ENCODE assay signal across 19 cellular contexts in genomic region chr7:99004216-99004615, GRCh38.
DNase-seq lines count a peak whose midpoint lies in the region; ATAC-seq, FAIRE-seq and TF ChIP-seq lines count a peak whose summit lies in the region.
"Had no signal": no experiment of that assay in that cellular context is flagged by ENCODE, and none has a peak within 500 bp of the region (broad histone marks: within the 10 kb centered on the region; RNA-seq: fewer than 3 reads in every experiment).

No MANE protein-coding gene starts in this region.

- no peak overlapping the region for H3K14ac ChIP-seq in mesenchymal stem cell (ENCODE audit: low read length in 2 of 2)

- H3K4me3 ChIP-seq in bronchial epithelial cell (ENCODE audit: low read depth, low read length) = no peak overlapping the region
- no peak overlapping the region for H3K4me3 ChIP-seq in mesenchymal stem cell (ENCODE audit: insufficient read depth in 1 of 2, low read depth in 1 of 2, low read length in 2 of 2)
- H3K4me3 ChIP-seq in thoracic aorta = no peak overlapping the region
- H3K4me3 ChIP-seq: GM12878, hepatocyte, MG63, SJSA1, vagina had no signal

- no peak overlapping the region for H4K8ac ChIP-seq in mesenchymal stem cell (ENCODE audit: low read length)

- H3K36me3 ChIP-seq in bronchial epithelial cell (ENCODE audit: control insufficient read depth, insufficient read depth, low read length) (peaks cover 34% of the 10 kb centered on the region), mesenchymal stem cell (ENCODE audit: control insufficient read depth in 1 of 2, insufficient read depth in 2 of 2, low read depth in 1 of 2, low read length in 2 of 2) (peaks cover 54 to 85% of the 10 kb centered on the region in 2 experiments), thoracic aorta (peaks cover 56% of the 10 kb centered on the region)

- ATAC-seq in thoracic aorta (ENCODE audit: insufficient number of reproducible peaks, low FRiP score, low read depth) = no peak
- ATAC-seq: GM12878 had no signal

- H2BK15ac ChIP-seq in mesenchymal stem cell (ENCODE audit: low read depth, poor library complexity, severe bottlenecking) = no peak overlapping the region

- H2BK120ac ChIP-seq in mesenchymal stem cell (ENCODE audit: low read depth, low read length) = no peak overlapping the region

- peaks cover 29% of the 10 kb centered on the region for H3K79me1 ChIP-seq in mesenchymal stem cell (replicated peaks; ENCODE audit: low read length, poor library complexity, severe bottlenecking)

- H4K91ac ChIP-seq in mesenchymal stem cell (ENCODE audit: low read length) = no peak overlapping the region

- no peak for TF ChIP-seq CTCF in bronchial epithelial cell (IDR thresholded peaks at IDR 0.05; ENCODE audit: insufficient read depth, low read length, severe bottlenecking)
- no peak for TF ChIP-seq CTCF in thoracic aorta (IDR thresholded peaks at IDR 0.05)
- TF ChIP-seq CTCF in GM10266 (IDR thresholded peaks at IDR 0.05; ENCODE audit: control insufficient read depth, insufficient read depth, low read depth, missing control alignments) = no peak

- H3K18ac ChIP-seq in mesenchymal stem cell (ENCODE audit: low read depth in 1 of 2, low read length in 2 of 2) = no peak overlapping the region

- whole genome bisulfite sequencing in mesenchymal stem cell = 97% methylated on average over 8 of the region's 8 CpGs

- no peaks in the 10 kb centered on the region for H3K9me3 ChIP-seq in mesenchymal stem cell (ENCODE audit: control insufficient read depth, low read length)
- H3K9me3 ChIP-seq in thoracic aorta = no peaks in the 10 kb centered on the region
- H3K9me3 ChIP-seq: MG63, SJSA1, vagina had no signal

- H2BK12ac ChIP-seq in mesenchymal stem cell (ENCODE audit: low read length in 2 of 2) = no peak overlapping the region

- H3K4me1 ChIP-seq in mesenchymal stem cell (ENCODE audit: control insufficient read depth, insufficient read depth, low read depth, low read length) (peaks cover 49% of the 10 kb centered on the region), thoracic aorta (ENCODE audit: control insufficient read depth in 1 of 2, low read depth in 2 of 2) (peaks cover 0 to 14% of the 10 kb centered on the region in 2 donors)
- H3K4me1 ChIP-seq: vagina had no signal

- H3K27ac ChIP-seq in mesenchymal stem cell (ENCODE audit: low read length, poor library complexity, severe bottlenecking) = peak overlapping the region; percentile 19
- H3K27ac ChIP-seq in thoracic aorta = peak overlapping the region; percentile 60 to 62
- H3K27ac ChIP-seq: hepatocyte, SJSA1, vagina had no signal

- no peak overlapping the region for H3K4ac ChIP-seq in mesenchymal stem cell (ENCODE audit: low read depth in 1 of 2, low read length in 2 of 2)

- no peak overlapping the region for H3K23ac ChIP-seq in mesenchymal stem cell (ENCODE audit: low read length in 2 of 2)

- H2AK5ac ChIP-seq in mesenchymal stem cell (ENCODE audit: low read length, severe bottlenecking) = peak overlapping the region; percentile 27

- FAIRE-seq in bronchial epithelial cell (lab: Jason Lieb, UNC) = no peak
- FAIRE-seq: GM12878, RCC 7860 had no signal

- DNase-seq in GM03348 (ENCODE audit: low spot score) (peak; percentile 61), bronchial epithelial cell (ENCODE audit: low read depth) (peak; percentile 14), mesenchymal stem cell (no peak), thoracic aorta (ENCODE audit: low spot score) (no peak), NCI-H1092 (lab: John Stamatoyannopoulos, UW) (no peak), GM10266 (ENCODE audit: extremely low spot score) (no peak)
- no peak for DNase-seq in stimulated activated CD4-positive, alpha-beta T cell treated with anti-CD3 and anti-CD28 coated beads, Interleukin-12 subunit alpha, Interleukin-12 subunit beta, amount 100 ng/mL, for 4 hours
- DNase-seq: activated naive CD8-positive, alpha-beta T cell treated with anti-CD3 and anti-CD28 coated beads, Interleukin-2, amount 10 ng/mL, durations not matched to agents 7 days and 5 days; GF-D8; H9; immature natural killer cell; MG63; NCI-H1436; NCI-H526 treated with DMSO at 0.1 percent for 48 hours had no signal

- no peak overlapping the region for H3K9ac ChIP-seq in mesenchymal stem cell (ENCODE audit: low read length)

- no peak overlapping the region for H3K4me2 ChIP-seq in mesenchymal stem cell (ENCODE audit: low read length, poor library complexity, severe bottlenecking)
- H3K4me2 ChIP-seq: hepatocyte had no signal

- no peaks in the 10 kb centered on the region for H3K27me3 ChIP-seq in bronchial epithelial cell (ENCODE audit: control insufficient read depth, insufficient read depth, low read length)
- H3K27me3 ChIP-seq in mesenchymal stem cell (ENCODE audit: control insufficient read depth in 1 of 2, insufficient read depth in 1 of 2, low read length in 2 of 2) = no peaks in the 10 kb centered on the region
- H3K27me3 ChIP-seq in thoracic aorta (replicated peaks; ENCODE audit: insufficient read depth) = no peaks in the 10 kb centered on the region
- H3K27me3 ChIP-seq: hepatocyte, MG63, SJSA1, vagina had no signal

- no peak overlapping the region for H2AFZ ChIP-seq in mesenchymal stem cell (ENCODE audit: low read depth, low read length)
- H2AFZ ChIP-seq: hepatocyte had no signal

- H2BK5ac ChIP-seq in mesenchymal stem cell (ENCODE audit: low read depth, low read length, poor library complexity, severe bottlenecking) = no peak overlapping the region

Comparison
In these comparisons a context has a peak if more than half of its experiments do, and no peak if none do; other contexts are left out.
1. DNase-seq: peak in GM03348 (single experiment) and bronchial epithelial cell (single experiment); none in mesenchymal stem cell (single experiment), thoracic aorta (single experiment), NCI-H1092 (single experiment), GM10266 (single experiment) and stimulated activated CD4-positive, alpha-beta T cell treated with anti-CD3 and anti-CD28 coated beads, Interleukin-12 subunit alpha, Interleukin-12 subunit beta, amount 100 ng/mL, for 4 hours (single experiment).